Comparison of ENCODE assay signal across 1 cellular context in the genomic region with DNA sequence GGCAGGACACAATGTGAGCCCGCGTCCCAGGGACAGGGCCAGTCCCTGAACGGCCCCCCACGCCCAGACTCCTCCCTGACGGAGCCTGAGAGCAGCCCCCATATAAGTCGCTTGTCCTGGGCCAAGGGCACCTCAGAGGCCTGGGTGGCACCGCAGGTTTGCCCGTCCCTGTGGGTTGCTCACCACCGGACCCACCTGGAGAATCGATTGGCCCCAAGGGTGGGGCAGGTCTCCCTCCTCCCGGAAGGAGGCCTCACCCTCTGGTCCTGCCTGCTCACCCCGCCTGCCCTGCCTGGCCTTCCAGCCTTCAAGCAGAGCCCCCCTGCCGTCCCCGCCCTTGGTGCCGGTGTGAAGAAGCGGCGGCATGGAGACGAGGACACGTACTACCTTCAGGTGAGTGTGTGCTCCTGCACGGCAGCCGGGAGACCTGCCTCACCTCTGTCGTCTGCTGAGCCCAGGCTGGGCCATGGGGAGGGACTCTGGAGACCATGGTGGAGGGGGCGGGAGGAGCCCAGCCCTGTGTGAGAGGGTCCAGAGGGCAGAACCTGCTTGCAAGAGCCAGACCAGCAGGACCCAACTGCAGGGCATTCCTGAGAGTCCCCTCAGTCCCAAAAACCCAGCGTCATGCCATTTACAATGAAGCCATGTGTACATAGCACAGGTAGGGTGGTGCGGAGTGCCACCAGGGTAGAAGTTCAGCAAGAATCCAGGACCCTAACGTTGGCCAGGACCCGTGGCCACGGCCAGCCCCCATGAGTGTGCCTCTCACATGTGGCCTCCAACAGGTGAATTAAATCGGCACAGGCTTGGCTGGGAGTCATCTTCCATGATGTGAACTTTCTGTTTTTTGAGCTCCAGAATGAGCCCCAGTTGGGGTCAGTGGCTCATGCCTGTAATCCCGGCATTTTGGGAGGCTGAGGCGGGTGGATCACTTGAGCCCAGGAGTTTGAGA.
TF ChIP-seq lines count a peak whose summit lies in the region.

No MANE protein-coding gene starts in this region.

TF ChIP-seq in H1, 55 proteins besides CTCF, POLR2A, EP300 and RAD21:
- 0 out of 2 replicates have a peak, but pooled peaks have one; percentile 4 for TF ChIP-seq POLR2AphosphoS5 (IDR thresholded peaks at IDR 0.05; ENCODE audit: low read depth, low read length)
- TF ChIP-seq, protein P1, sequence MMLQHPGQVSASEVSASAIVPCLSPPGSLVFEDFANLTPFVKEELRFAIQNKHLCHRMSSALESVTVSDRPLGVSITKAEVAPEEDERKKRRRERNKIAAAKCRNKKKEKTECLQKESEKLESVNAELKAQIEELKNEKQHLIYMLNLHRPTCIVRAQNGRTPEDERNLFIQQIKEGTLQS (IDR thresholded peaks at IDR 0.05; ENCODE audit: insufficient read depth, low read depth, low read length), result no peak
